12 cellular contexts compared by ENCODE assay signal in genomic region chr2:113105047-113105446, GRCh38. TPM values are rescaled to one million over a fixed set of nuclear protein-coding genes. Genes with fewer than 3 reads are reported as not detected.
DNase-seq lines count a peak whose midpoint lies in the region; ATAC-seq and TF ChIP-seq lines count a peak whose summit lies in the region.
"Had no signal": no experiment of that assay in that cellular context is flagged by ENCODE, and none has a peak within 500 bp of the region (broad histone marks: within the 10 kb centered on the region; RNA-seq: fewer than 3 reads in every experiment).

No MANE protein-coding gene starts in this region.

- H4K20me1 ChIP-seq in fibroblast of lung (ENCODE audit: control insufficient read depth, extremely low read depth, insufficient read depth, low read length): no peaks in the 10 kb centered on the region

- POLR2A ChIA-PET in MCF 10A (lab: Yijun Ruan, JAX): interaction anchor here (0.6 to 1.3 kb wide), 3 partner anchors 9 to 156 kb away, joined by 3 to 5 read pairs (median 3); no protein-coding TSS in a partner anchor

- H3K79me2 ChIP-seq in fibroblast of lung (ENCODE audit: control insufficient read depth, insufficient read depth, low read length): no peaks in the 10 kb centered on the region

- peaks cover 5% of the 10 kb centered on the region for H3K4me1 Mint-ChIP-seq in MCF 10A (ENCODE audit: insufficient read depth, unreplicated experiment)

- H3K27ac ChIP-seq in breast epithelium (no peak overlapping the region), fibroblast of lung (ENCODE audit: insufficient read depth, low read length) (no peak overlapping the region)

- no peak overlapping the region for H3K4me3 Mint-ChIP-seq in MCF 10A (ENCODE audit: unreplicated experiment)

- in situ Hi-C loops in G401 (cut with HindIII; ENCODE audit: low sequenced_read_pairs): no loop called here

- TF ChIP-seq CTCF in MCF 10A (IDR thresholded peaks at IDR 0.05; ENCODE audit: unreplicated experiment) (no peak), breast epithelium (IDR thresholded peaks at IDR 0.05) (no peak), fibroblast of lung (conservative IDR thresholded peaks at IDR 0.05 in 1 of 2, IDR thresholded peaks at IDR 0.05 in 1 of 2; ENCODE audit: low read depth in 1 of 2, low read length in 2 of 2) (no peak)

- H3K9ac ChIP-seq in fibroblast of lung (ENCODE audit: insufficient read depth, low read length): no peak overlapping the region

- TF ChIP-seq POLR2A in breast epithelium (IDR thresholded peaks at IDR 0.05): no peak

- CTCF ChIA-PET in MCF 10A (lab: Yijun Ruan, JAX): interaction anchor here (0.7 to 1.5 kb wide), 4 partner anchors 16 to 33 kb away, joined by 3 to 6 read pairs (median 4); no protein-coding TSS in a partner anchor

- no peak overlapping the region for H3K27ac Mint-ChIP-seq in MCF 10A (ENCODE audit: low read depth, unreplicated experiment)

- H3K36me3 ChIP-seq in breast epithelium (no peaks in the 10 kb centered on the region), fibroblast of lung (ENCODE audit: control insufficient read depth, insufficient read depth, low read length) (no peaks in the 10 kb centered on the region)

- no peaks in the 10 kb centered on the region for H3K36me3 Mint-ChIP-seq in MCF 10A (ENCODE audit: insufficient read depth, unreplicated experiment)

- no peak overlapping the region for H3K4me3 ChIP-seq in breast epithelium
- no peak overlapping the region for H3K4me3 ChIP-seq in fibroblast of lung (replicated peaks in 1 of 4; ENCODE audit: control extremely low read depth in 1 of 4, insufficient read depth in 1 of 4, low read depth in 3 of 4, low read length in 4 of 4)

- no peaks in the 10 kb centered on the region for H3K27me3 Mint-ChIP-seq in MCF 10A (ENCODE audit: insufficient read depth, unreplicated experiment)

- H2AFZ ChIP-seq in fibroblast of lung (ENCODE audit: low read length): no peak overlapping the region

- intact Hi-C loops in MCF 10A (cut with micrococcal nuclease) (no loop called here), breast epithelium (cut with DNase I; ENCODE audit: low total_unique reads) (no loop called here)

- peaks cover 7% of the 10 kb centered on the region for H3K9me3 Mint-ChIP-seq in MCF 10A (ENCODE audit: unreplicated experiment)

- ATAC-seq in stimulated activated naive CD8-positive, alpha-beta T cell treated with anti-CD3 and anti-CD28 coated beads, Interleukin-15, Interleukin-2, amounts not matched to agents 100 U/mL and 50 U/mL, for 24 hours: peak; percentile 67
- ATAC-seq in HG03135 (IDR thresholded peaks at IDR 0.05; ENCODE audit: unreplicated experiment): no peak
- ATAC-seq: PC-3 had no signal

- no peak overlapping the region for H3K4me2 ChIP-seq in fibroblast of lung (ENCODE audit: extremely low read depth, insufficient read depth, low read length)

- peaks cover 0 to 4% of the 10 kb centered on the region in 2 donors for H3K9me3 ChIP-seq in breast epithelium
- H3K9me3 ChIP-seq in fibroblast of lung (ENCODE audit: control insufficient read depth, insufficient read depth, low read depth, low read length): no peaks in the 10 kb centered on the region

- no peaks in the 10 kb centered on the region for H3K4me1 ChIP-seq in breast epithelium
- H3K4me1 ChIP-seq in fibroblast of lung (ENCODE audit: control insufficient read depth, extremely low read depth, insufficient read depth, low read length): no peaks in the 10 kb centered on the region

- BruUV-seq in MCF 10A (replicated peaks; lab: Mats Ljungman, UMichigan): no TSS peak

- DNase-seq in MCF 10A (ENCODE audit: unreplicated experiment): peak; percentile 47
- no peak for DNase-seq in breast epithelium (ENCODE audit: low spot score in 2 of 2)
- peak; percentile 24 for DNase-seq in activated CD8-positive, alpha-beta memory T cell treated with anti-CD3 and anti-CD28 coated beads, Interleukin-2, amount 50 U/mL, for 24 hours (ENCODE audit: extremely low read depth)
- peak; percentile 42 to 69 for DNase-seq in fibroblast of lung (ENCODE audit: low read depth in 2 of 2)
- DNase-seq in stimulated activated naive CD8-positive, alpha-beta T cell treated with anti-CD3 and anti-CD28 coated beads, Interleukin-15, Interleukin-2, amounts not matched to agents 100 U/mL and 50 U/mL, for 24 hours: peak; percentile 68
- DNase-seq in G401 (ENCODE audit: low spot score): no peak
- DNase-seq in ecto neural progenitor cell (ENCODE audit: low spot score): no peak
- DNase-seq: NCI-H1694, PC-3 had no signal

- H3K27me3 ChIP-seq in breast epithelium (no peaks in the 10 kb centered on the region), fibroblast of lung (ENCODE audit: control insufficient read depth, insufficient read depth, low read length) (no peaks in the 10 kb centered on the region)

RNA-seq across cellular contexts. Expression of gene IL1RN, which starts 22.4 kb away (rescaled TPM):
- total RNA-seq in MCF 10A (2022) (0.39 TPM in 1 of 2 replicates, not detected in the other), breast epithelium (1 to 10 TPM in 2 of 3 donors, under 1 TPM in 1; 0.66 to 3.8 (median 1.6) TPM), fibroblast of lung (not detected in 2 replicates)
- polyA plus RNA-seq in fibroblast of lung: 0.06 and 0.36 TPM in 2 replicates
- polyA plus RNA-seq in fibroblast of lung (2012): 0.32 TPM in 1 of 2 replicates, not detected in the other
- not detected in 2 replicates for polyA minus RNA-seq in fibroblast of lung (ENCODE audit: low replicate concordance)
- not detected in 2 replicates for total RNA-seq in G401 (2014; rRNA removed; shearing (Covaris generic))
- polyA plus RNA-seq: BJ, neural cell had no signal

RNA-seq across cellular contexts. Expression of gene IL1F10, which starts 37.3 kb away (rescaled TPM):
- total RNA-seq in MCF 10A (2022): not detected in 2 replicates
- not detected for total RNA-seq in breast epithelium
- not detected in 2 replicates for total RNA-seq in fibroblast of lung
- polyA plus RNA-seq in fibroblast of lung: not detected in 2 replicates
- polyA plus RNA-seq in fibroblast of lung (2012): not detected in 2 replicates
- not detected in 2 replicates for polyA minus RNA-seq in fibroblast of lung (ENCODE audit: low replicate concordance)
- not detected in 2 replicates for total RNA-seq in G401 (2014; rRNA removed; shearing (Covaris generic))
- total RNA-seq: PC-3 had no signal
- polyA plus RNA-seq: BJ, neural cell had no signal

RNA-seq across cellular contexts. Expression of gene IL36RN, which starts 46.0 kb away (rescaled TPM):
- total RNA-seq in MCF 10A (2022) (not detected in 2 replicates), breast epithelium (not detected), fibroblast of lung (not detected in 2 replicates)
- not detected in 2 replicates for polyA plus RNA-seq in fibroblast of lung
- not detected in 2 replicates for polyA plus RNA-seq in fibroblast of lung (2012)
- polyA minus RNA-seq in fibroblast of lung (ENCODE audit: low replicate concordance): not detected in 2 replicates
- total RNA-seq in G401 (2014; rRNA removed; shearing (Covaris generic)): not detected in 2 replicates
- polyA plus RNA-seq: BJ, neural cell had no signal

RNA-seq across cellular contexts. Expression of gene IL36B, which starts 52.4 kb away (rescaled TPM):
- total RNA-seq in MCF 10A (2022) (not detected in 2 replicates), breast epithelium (not detected), fibroblast of lung (not detected in 2 replicates)
- polyA plus RNA-seq in fibroblast of lung: not detected in 2 replicates
- not detected in 2 replicates for polyA plus RNA-seq in fibroblast of lung (2012)
- not detected in 2 replicates for polyA minus RNA-seq in fibroblast of lung (ENCODE audit: low replicate concordance)
- not detected in 2 replicates for total RNA-seq in G401 (2014; rRNA removed; shearing (Covaris generic))
- total RNA-seq: PC-3 had no signal
- polyA plus RNA-seq: BJ, neural cell had no signal

Comparison
In these comparisons a context has a peak if more than half of its experiments do, and no peak if none do; other contexts are left out.
1. DNase-seq: peak in MCF 10A (single experiment), activated CD8-positive, alpha-beta memory T cell treated with anti-CD3 and anti-CD28 coated beads, Interleukin-2, amount 50 U/mL, for 24 hours (single experiment), fibroblast of lung (2 of 2) and stimulated activated naive CD8-positive, alpha-beta T cell treated with anti-CD3 and anti-CD28 coated beads, Interleukin-15, Interleukin-2, amounts not matched to agents 100 U/mL and 50 U/mL, for 24 hours (single experiment); none in breast epithelium (0 of 2), G401 (single experiment) and ecto neural progenitor cell (single experiment).